Comparison of ENCODE assay signal across 14 cellular contexts in the genomic region with DNA sequence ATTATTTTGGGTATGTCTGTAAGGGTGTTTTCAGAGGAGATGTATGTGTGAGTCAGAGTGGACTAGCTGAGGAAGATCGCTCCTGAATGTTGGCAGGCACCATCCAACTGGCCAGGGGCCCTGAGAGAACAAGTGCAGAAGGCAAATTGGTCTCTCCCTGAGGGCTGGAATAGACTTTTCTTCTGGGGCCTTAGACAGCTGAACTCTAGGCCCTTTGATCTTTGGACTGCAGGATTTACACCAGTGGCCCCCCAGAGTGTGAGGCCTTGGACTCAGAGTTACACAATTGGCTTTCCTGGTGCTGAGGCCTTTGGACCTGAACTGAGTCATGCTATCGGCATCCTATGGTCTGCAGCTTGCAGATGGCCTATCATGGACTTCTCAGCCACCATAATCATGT.
DNase-seq lines count a peak whose midpoint lies in the region; ATAC-seq and TF ChIP-seq lines count a peak whose summit lies in the region.
"Had no signal": no experiment of that assay in that cellular context is flagged by ENCODE, and none has a peak within 500 bp of the region (broad histone marks: within the 10 kb centered on the region; RNA-seq: fewer than 3 reads in every experiment).

No MANE protein-coding gene starts in this region.

- no peak overlapping the region for H3K27ac ChIP-seq in CD8-positive, alpha-beta T cell (ENCODE audit: low read depth, low read length)
- H3K27ac ChIP-seq: KMS-11 had no signal

- no peak overlapping the region for H3K4me3 ChIP-seq in CD8-positive, alpha-beta T cell (ENCODE audit: low read depth, low read length)

- CTCF ChIA-PET in CD8-positive, alpha-beta T cell (lab: Charles Lee), result interaction anchor here (0.7 to 1.4 kb wide), 2 partner anchors 19 to 559 kb away, joined by 3 to 5 read pairs; no protein-coding TSS in a partner anchor

- intact Hi-C loops in left colon (cut with DNase I, micrococcal nuclease) (no loop called here), left ventricle myocardium superior (cut with micrococcal nuclease) (no loop called here)
- intact Hi-C loops in CD8-positive, alpha-beta T cell (cut with DNase I, micrococcal nuclease), result no loop called here

- POLR2A ChIA-PET in CD8-positive, alpha-beta T cell (lab: Charles Lee), result no interaction called here

- DNase-seq in ACHN (peak; percentile 86), astrocyte of the hippocampus (ENCODE audit: low read depth, low spot score) (peak; percentile 52), left colon (no peak), pons (ENCODE audit: low spot score) (no peak), left ventricle myocardium superior (no peak)
- no peak for DNase-seq in CD8-positive, alpha-beta T cell
- DNase-seq: activated CD8-positive, alpha-beta memory T cell treated with anti-CD3 and anti-CD28 coated beads, Interleukin-2, amount 50 U/mL, for 48 hours; amygdala; DMS79 treated with DMSO at 0.1 percent for 48 hours; kidney; nucleus accumbens had no signal

- H3K27me3 Mint-ChIP-seq in CD8-positive, alpha-beta T cell (ENCODE audit: low read depth), result peaks cover 10% of the 10 kb centered on the region

- H3K4me3 Mint-ChIP-seq in CD8-positive, alpha-beta T cell, result no peak overlapping the region

- H3K4me1 Mint-ChIP-seq in CD8-positive, alpha-beta T cell (ENCODE audit: low read depth), result no peaks in the 10 kb centered on the region

- TF ChIP-seq EP300 in Ishikawa (IDR thresholded peaks at IDR 0.05; ENCODE audit: borderline replicate concordance), result no peak

- no peak overlapping the region for H3K27ac Mint-ChIP-seq in CD8-positive, alpha-beta T cell

- H3K9me3 Mint-ChIP-seq in CD8-positive, alpha-beta T cell, result no peaks in the 10 kb centered on the region

- no peak for TF ChIP-seq RAD21 in Ishikawa (IDR thresholded peaks at IDR 0.05; ENCODE audit: low read depth)

- in situ Hi-C loops in ACHN (cut with HindIII; ENCODE audit: low pct_ligation_motif_present, low pct_unique_long_range_greater_than_20kb, low sequenced_read_pairs), result no loop called here

- ATAC-seq in left colon, result peak; percentile 76
- no peak for ATAC-seq in CD8-positive, alpha-beta T cell
- no peak for ATAC-seq in left ventricle myocardium superior
- ATAC-seq in GM18511 (IDR thresholded peaks at IDR 0.05; ENCODE audit: unreplicated experiment), result no peak

- no peaks in the 10 kb centered on the region for H3K36me3 ChIP-seq in CD8-positive, alpha-beta T cell (ENCODE audit: insufficient read depth, low read length)

- H3K9me3 ChIP-seq in CD8-positive, alpha-beta T cell (ENCODE audit: low read length), result no peaks in the 10 kb centered on the region

- no peak for TF ChIP-seq CTCF in CD8-positive, alpha-beta T cell (IDR thresholded peaks at IDR 0.05)

- H3K4me1 ChIP-seq in CD8-positive, alpha-beta T cell (ENCODE audit: insufficient read depth, low read length), result no peaks in the 10 kb centered on the region

- H3K36me3 Mint-ChIP-seq in CD8-positive, alpha-beta T cell, result no peaks in the 10 kb centered on the region

- H3K27me3 ChIP-seq in CD8-positive, alpha-beta T cell (ENCODE audit: insufficient read depth, low read length), result no peaks in the 10 kb centered on the region

TF ChIP-seq in Ishikawa, 13 proteins besides CTCF, POLR2A, EP300 and RAD21:
- TF ChIP-seq CEBPB (IDR thresholded peaks at IDR 0.05) (peak; percentile 44; the same call in 1 of the 2 replicates), EGR1 (IDR thresholded peaks at IDR 0.05) (no peak)

Comparison
In these comparisons a context has a peak if more than half of its experiments do, and no peak if none do; other contexts are left out.
1. DNase-seq: peak in ACHN (single experiment) and astrocyte of the hippocampus (single experiment); none in left colon (0 of 2), pons (single experiment), CD8-positive, alpha-beta T cell (0 of 7) and left ventricle myocardium superior (single experiment).